In genomic region chr2:195613922-195614321, GRCh38 we compare ENCODE assay signal across 10 cellular contexts. TPM values are rescaled to one million over a fixed set of nuclear protein-coding genes. Genes with fewer than 3 reads are reported as not detected.
DNase-seq lines count a peak whose midpoint lies in the region; ATAC-seq and TF ChIP-seq lines count a peak whose summit lies in the region.
"Had no signal": no experiment of that assay in that cellular context is flagged by ENCODE, and none has a peak within 500 bp of the region (broad histone marks: within the 10 kb centered on the region; RNA-seq: fewer than 3 reads in every experiment).

No MANE protein-coding gene starts in this region.

- H3K36me3 ChIP-seq in MM.1S (replicated peaks; ENCODE audit: insufficient read depth, low read length), result no peaks in the 10 kb centered on the region

- H3K4me2 ChIP-seq in MM.1S (ENCODE audit: low read depth, low read length), result no peak overlapping the region

- H3K27ac ChIP-seq in MM.1S (ENCODE audit: low read length) (no peak overlapping the region), coronary artery (peak overlapping the region in 1 of 2 donors; percentile 37)

- no peaks in the 10 kb centered on the region for H4K20me1 ChIP-seq in MM.1S (ENCODE audit: insufficient read depth, low read length)

- POLR2A ChIA-PET in WTC11 (lab: Charles Lee) (interaction anchor here (0.8 to 3.1 kb wide), 3 partner anchors 12 to 43 kb away, joined by 3 to 19 read pairs (median 4); partner anchors contain the start of gene SLC39A10), HEK293T (lab: Yijun Ruan, JAX) (no interaction called here)

- H3K27me3 ChIP-seq in MM.1S (replicated peaks; ENCODE audit: insufficient read depth, low read length), result no peaks in the 10 kb centered on the region

- H2AFZ ChIP-seq in MM.1S (ENCODE audit: low read length), result no peak overlapping the region

- no peak for TF ChIP-seq CTCF in WTC11 (IDR thresholded peaks at IDR 0.05)
- no peak for TF ChIP-seq CTCF in MM.1S (IDR thresholded peaks at IDR 0.05; ENCODE audit: low read length)
- no peak for TF ChIP-seq CTCF in coronary artery (IDR thresholded peaks at IDR 0.05)

- peak overlapping the region; percentile 63 for H3K4me3 Mint-ChIP-seq in WTC11

- H3K4me3 ChIP-seq in MM.1S (ENCODE audit: low read length), result no peak overlapping the region
- H3K4me3 ChIP-seq in coronary artery, result no peak overlapping the region

- H3K79me2 ChIP-seq in MM.1S (ENCODE audit: low read length), result no peaks in the 10 kb centered on the region

- no peaks in the 10 kb centered on the region for H3F3A ChIP-seq in MM.1S (ENCODE audit: insufficient read depth, low read length)

- peaks cover 10% of the 10 kb centered on the region for H3K36me3 Mint-ChIP-seq in WTC11

- no peaks in the 10 kb centered on the region for H3K4me1 ChIP-seq in MM.1S (ENCODE audit: low read length)

- peak overlapping the region; percentile 99 for H3K27ac Mint-ChIP-seq in WTC11

- peaks cover 3% of the 10 kb centered on the region; the same call in 1 of the 2 replicates for H3K9me3 Mint-ChIP-seq in WTC11

- CTCF ChIA-PET in WTC11 (lab: Charles Lee) (interaction anchor here (1.2 kb wide), 2 partner anchors 37 to 46 kb away, joined by 3 to 4 read pairs; no protein-coding TSS in a partner anchor), HEK293T (lab: Yijun Ruan, JAX) (no interaction called here)

- 0 out of 2 replicates have a peak, but pooled peaks cover 3% of the 10 kb centered on the region for H3K9me2 ChIP-seq in MM.1S (replicated peaks; ENCODE audit: insufficient read depth, low read length)

- no peak overlapping the region for H3K9ac ChIP-seq in MM.1S (ENCODE audit: low read length)

- H3K27me3 Mint-ChIP-seq in WTC11 (ENCODE audit: low read depth), result no peaks in the 10 kb centered on the region

- ATAC-seq in WTC11, result no peak

- peak; percentile 93 for DNase-seq in A172 (ENCODE audit: low spot score)
- DNase-seq in H4 (ENCODE audit: low spot score), result peak; percentile 11
- DNase-seq in WTC11 (ENCODE audit: low spot score), result no peak
- DNase-seq in islet precursor cell, result peak; percentile 78
- DNase-seq in HEK293T (ENCODE audit: extremely low spot score), result no peak
- no peak for DNase-seq in GOT3 (lab: John Stamatoyannopoulos, UW)
- no peak for DNase-seq in MM.1S
- DNase-seq in coronary artery (ENCODE audit: low spot score), result no peak
- DNase-seq: DMS 273 treated with DMSO at 0.1 percent for 48 hours, SHP77 treated with DMSO at 0.1 percent for 48 hours had no signal

- no peaks in the 10 kb centered on the region for H3K9me3 ChIP-seq in MM.1S (replicated peaks; ENCODE audit: insufficient read depth, low read length)

- peaks cover 69% of the 10 kb centered on the region for H3K4me1 Mint-ChIP-seq in WTC11

TF ChIP-seq in WTC11, 78 proteins besides CTCF, POLR2A, EP300 and RAD21:
- no peak for TF ChIP-seq FOXK1 (CRISPR knock-in tag; IDR thresholded peaks at IDR 0.05)
- no peak for TF ChIP-seq ZNF423 (CRISPR knock-in tag; IDR thresholded peaks at IDR 0.05)
- TF ChIP-seq NFE2L1 (CRISPR knock-in tag; IDR thresholded peaks at IDR 0.05), result no peak
- TF ChIP-seq CBFB (CRISPR knock-in tag; IDR thresholded peaks at IDR 0.05; ENCODE audit: low read depth), result no peak
- TF ChIP-seq ETV6 (CRISPR knock-in tag; IDR thresholded peaks at IDR 0.05), result no peak
- no peak for TF ChIP-seq HMGXB4 (CRISPR knock-in tag; IDR thresholded peaks at IDR 0.05)
- no peak for TF ChIP-seq SMAD4 (CRISPR knock-in tag; IDR thresholded peaks at IDR 0.05)
- TF ChIP-seq CREM (CRISPR knock-in tag; IDR thresholded peaks at IDR 0.05), result no peak
- no peak for TF ChIP-seq ZNF121 (CRISPR knock-in tag; IDR thresholded peaks at IDR 0.05)
- TF ChIP-seq ZNF671 (CRISPR knock-in tag; IDR thresholded peaks at IDR 0.05), result no peak
- TF ChIP-seq EMX1 (CRISPR knock-in tag; IDR thresholded peaks at IDR 0.05), result no peak
TF ChIP-seq in WTC11: peak in this region for 0.

TF ChIP-seq in HEK293T, 16 proteins besides CTCF, POLR2A, EP300 and RAD21:
- TF ChIP-seq HDGF (IDR thresholded peaks at IDR 0.05; ENCODE audit: borderline replicate concordance), result no peak
- TF ChIP-seq TARDBP (IDR thresholded peaks at IDR 0.05), result no peak
- no peak for TF ChIP-seq ZNF384 (IDR thresholded peaks at IDR 0.05)
- TF ChIP-seq CTBP1 (IDR thresholded peaks at IDR 0.05; ENCODE audit: borderline replicate concordance), result no peak
- TF ChIP-seq BHLHE40 (IDR thresholded peaks at IDR 0.05; ENCODE audit: borderline replicate concordance), result no peak
- TF ChIP-seq ELF4 (IDR thresholded peaks at IDR 0.05), result no peak
- no peak for TF ChIP-seq PKNOX1 (IDR thresholded peaks at IDR 0.05)

RNA-seq across cellular contexts. Expression of gene SLC39A10, which starts 43.1 kb away (rescaled TPM):
- total RNA-seq in A172 (2014; rRNA removed; shearing (Covaris generic)), result 38.7 and 46.4 TPM in 2 replicates
- 19.1 and 19.2 TPM in 2 replicates for total RNA-seq in H4 (2014; rRNA removed; shearing (Covaris generic))
- total RNA-seq in WTC11 (2021), result 141 to 167 TPM (median 144 TPM) in 3 replicates

Comparison
In these comparisons a context has a peak if more than half of its experiments do, and no peak if none do; other contexts are left out.
1. DNase-seq: peak in A172 (single experiment), H4 (single experiment) and islet precursor cell (single experiment); none in WTC11 (single experiment), HEK293T (single experiment), GOT3 (single experiment), MM.1S (single experiment) and coronary artery (single experiment).